In genomic region chr5:139951296-139951924, GRCh38 we compare ENCODE assay signal across 35 cellular contexts.
A peak's percentile ranks its signal among the peaks of the same experiment; 100 is the strongest.
DNase-seq lines count a peak whose midpoint lies in the region; ATAC-seq and TF ChIP-seq lines count a peak whose summit lies in the region.
"Had no signal": no experiment of that assay in that cellular context is flagged by ENCODE, and none has a peak within 500 bp of the region (broad histone marks: within the 10 kb centered on the region; RNA-seq: fewer than 3 reads in every experiment).

No MANE protein-coding gene starts in this region.

- ATAC-seq in left lobe of liver (no peak), gastrocnemius medialis (peak; percentile 84 to 88), GM19328 (IDR thresholded peaks at IDR 0.05; ENCODE audit: unreplicated experiment) (no peak)
- ATAC-seq: activated CD8-positive, alpha-beta T cell treated with anti-CD3 and anti-CD28 coated beads, Interleukin-2, amount 10 ng/mL, durations not matched to agents 7 days and 5 days; CD8-positive, alpha-beta T cell; gastroesophageal sphincter; right lobe of liver had no signal

- H3K36me3 Mint-ChIP-seq in activated CD4-positive, alpha-beta T cell treated with anti-CD3 and anti-CD28 coated beads, Interleukin-2, amount 10 ng/mL, durations not matched to agents 24 days and 14 days (ENCODE audit: low read depth), result no peaks in the 10 kb centered on the region
- H3K36me3 Mint-ChIP-seq in activated CD4-positive, alpha-beta T cell treated with anti-CD3 and anti-CD28 coated beads, Interleukin-2, amount 10 ng/mL, durations not matched to agents 7 days and 5 days (ENCODE audit: low read depth), result no peaks in the 10 kb centered on the region
- H3K36me3 Mint-ChIP-seq: activated naive CD8-positive, alpha-beta T cell; CD8-positive, alpha-beta T cell had no signal

- peak; percentile 27 for DNase-seq in activated CD4-positive, alpha-beta T cell treated with anti-CD3 and anti-CD28 coated beads, Interleukin-2, amount 10 ng/mL, durations not matched to agents 24 days and 14 days
- DNase-seq in activated CD4-positive, alpha-beta T cell treated with anti-CD3 and anti-CD28 coated beads, Interleukin-2, amount 10 ng/mL, durations not matched to agents 7 days and 5 days, result no peak
- DNase-seq in SKM-1 (lab: John Stamatoyannopoulos, UW; ENCODE audit: unreplicated experiment) (peak; percentile 25), left lobe of liver (ENCODE audit: low spot score) (peak; percentile 28), gastrocnemius medialis (peak; percentile 62 to 93), GM23248 (no peak), NCI-H82 treated with DMSO at 0.1 percent for 48 hours (lab: John Stamatoyannopoulos, UW; ENCODE audit: unreplicated experiment) (no peak)
- DNase-seq: activated CD4-positive, alpha-beta T cell treated with anti-CD3 and anti-CD28 coated beads for 1 hour; activated CD8-positive, alpha-beta T cell treated with anti-CD3 and anti-CD28 coated beads, Interleukin-2, amount 10 ng/mL, durations not matched to agents 7 days and 5 days; activated T-cell treated with anti-CD3 and anti-CD28 coated beads for 4 hours; endodermal cell; esophagus squamous epithelium; HCEC 1CT; KG1; MM.1S; NCI-H1417; NCI-H2081; NCI-H226; NCI-H748 treated with DMSO at 0.1 percent for 48 hours; right lobe of liver; stimulated activated CD4-positive, alpha-beta T cell treated with anti-CD3 and anti-CD28 coated beads, Interleukin-15, amount 100 ng/mL, for 24 hours; stimulated activated naive CD4-positive, alpha-beta T cell; T-helper 2 cell had no signal

- H3K4me3 ChIP-seq in gastrocnemius medialis (no peak overlapping the region), GM23248 (no peak overlapping the region)
- H3K4me3 ChIP-seq: cardiac muscle cell, esophagus squamous epithelium, gastroesophageal sphincter, right lobe of liver, SK-N-MC, vagina had no signal

- H4K20me1 ChIP-seq in GM23248 (ENCODE audit: insufficient read depth), result no peaks in the 10 kb centered on the region

- intact Hi-C loops in activated CD4-positive, alpha-beta T cell treated with anti-CD3 and anti-CD28 coated beads, Interleukin-2, amount 10 ng/mL, durations not matched to agents 24 days and 14 days (cut with micrococcal nuclease), result no loop called here
- intact Hi-C loops in gastrocnemius medialis (cut with DNase I; ENCODE audit: low total_unique reads), result loop anchor here (1.0 to 5.0 kb wide), 2 partner anchors 18 to 164 kb away; no protein-coding TSS in a partner anchor

- POLR2A ChIA-PET in activated CD4-positive, alpha-beta T cell treated with anti-CD3 and anti-CD28 coated beads, Interleukin-2, amount 10 ng/mL, durations not matched to agents 7 days and 5 days (lab: Charles Lee), result no interaction called here

- peaks cover 19% of the 10 kb centered on the region for H3K27me3 Mint-ChIP-seq in activated CD4-positive, alpha-beta T cell treated with anti-CD3 and anti-CD28 coated beads, Interleukin-2, amount 10 ng/mL, durations not matched to agents 24 days and 14 days
- peaks cover 25% of the 10 kb centered on the region for H3K27me3 Mint-ChIP-seq in activated CD4-positive, alpha-beta T cell treated with anti-CD3 and anti-CD28 coated beads, Interleukin-2, amount 10 ng/mL, durations not matched to agents 7 days and 5 days

- H3F3A ChIP-seq in GM23248 (ENCODE audit: insufficient read depth), result no peaks in the 10 kb centered on the region

- H3K36me3 ChIP-seq in gastrocnemius medialis (no peaks in the 10 kb centered on the region), GM23248 (ENCODE audit: low read depth) (no peaks in the 10 kb centered on the region)
- H3K36me3 ChIP-seq: cardiac muscle cell, esophagus squamous epithelium, gastroesophageal sphincter, right lobe of liver, vagina had no signal

- H3K27me3 ChIP-seq in gastrocnemius medialis (no peaks in the 10 kb centered on the region), GM23248 (replicated peaks; ENCODE audit: insufficient read depth) (peaks cover 38% of the 10 kb centered on the region)
- H3K27me3 ChIP-seq: cardiac muscle cell, esophagus squamous epithelium, gastroesophageal sphincter, right lobe of liver, vagina had no signal

- CTCF ChIA-PET in activated CD4-positive, alpha-beta T cell treated with anti-CD3 and anti-CD28 coated beads, Interleukin-2, amount 10 ng/mL, durations not matched to agents 7 days and 5 days (lab: Charles Lee), result interaction anchor here (1.0 to 1.3 kb wide), 2 partner anchors 17 to 18 kb away, joined by 3 read pairs; no protein-coding TSS in a partner anchor

- no peak overlapping the region for H3K9ac ChIP-seq in GM23248
- H3K9ac ChIP-seq: parathyroid adenoma had no signal

- H3K27ac Mint-ChIP-seq in activated CD4-positive, alpha-beta T cell treated with anti-CD3 and anti-CD28 coated beads, Interleukin-2, amount 10 ng/mL, durations not matched to agents 24 days and 14 days, result no peak overlapping the region
- H3K27ac Mint-ChIP-seq in activated CD4-positive, alpha-beta T cell treated with anti-CD3 and anti-CD28 coated beads, Interleukin-2, amount 10 ng/mL, durations not matched to agents 7 days and 5 days, result no peak overlapping the region
- H3K27ac Mint-ChIP-seq: activated CD8-positive, alpha-beta T cell treated with anti-CD3 and anti-CD28 coated beads, Interleukin-2, amount 10 ng/mL, durations not matched to agents 7 days and 5 days; activated naive CD8-positive, alpha-beta T cell; CD8-positive, alpha-beta T cell; dendritic cell treated with granulocyte-macrophage colony-stimulating factor and Interleukin-4, amounts not matched to agents 40 ng/mL and 50 ng/mL, for 4 days; endodermal cell; nephron had no signal

- H3K4me3 Mint-ChIP-seq in activated CD4-positive, alpha-beta T cell treated with anti-CD3 and anti-CD28 coated beads, Interleukin-2, amount 10 ng/mL, durations not matched to agents 24 days and 14 days, result no peak overlapping the region
- no peak overlapping the region for H3K4me3 Mint-ChIP-seq in activated CD4-positive, alpha-beta T cell treated with anti-CD3 and anti-CD28 coated beads, Interleukin-2, amount 10 ng/mL, durations not matched to agents 7 days and 5 days
- H3K4me3 Mint-ChIP-seq: activated CD8-positive, alpha-beta T cell treated with anti-CD3 and anti-CD28 coated beads, Interleukin-2, amount 10 ng/mL, durations not matched to agents 7 days and 5 days; activated naive CD8-positive, alpha-beta T cell; CD8-positive, alpha-beta T cell; dendritic cell treated with granulocyte-macrophage colony-stimulating factor and Interleukin-4, amounts not matched to agents 40 ng/mL and 50 ng/mL, for 4 days; endodermal cell; nephron had no signal

- peak overlapping the region; percentile 69 to 87 (median 80) for H3K27ac ChIP-seq in gastrocnemius medialis
- no peak overlapping the region for H3K27ac ChIP-seq in GM23248
- H3K27ac ChIP-seq: 22Rv1, cardiac muscle cell, esophagus squamous epithelium, gastroesophageal sphincter, parathyroid adenoma, right lobe of liver, RWPE1, SK-N-MC, vagina had no signal

- in situ Hi-C loops in gastrocnemius medialis (cut with MboI; ENCODE audit: low sequenced_read_pairs in 4 of 4) (loop anchor here in 1 of 4 donors (25.0 kb wide), 1 partner anchor 89 kb away; no protein-coding TSS in a partner anchor), GM23248 (cut with MboI) (no loop called here)

- H3K4me1 ChIP-seq in gastrocnemius medialis (peaks cover 57% of the 10 kb centered on the region in 2 donors), GM23248 (ENCODE audit: insufficient read depth) (no peaks in the 10 kb centered on the region)
- H3K4me1 ChIP-seq: right lobe of liver, vagina had no signal

- no peak overlapping the region for H2AFZ ChIP-seq in GM23248
- H2AFZ ChIP-seq: parathyroid adenoma had no signal

- 37 to 46% methylated on average over 6 of the region's 6 CpGs for WGBS in GM23248 (ENCODE audit: low coverage in 1 of 2, low lambda C conversion rate in 2 of 2, missing lambda C conversion rate in 2 of 2), 2 experiments

- H3K4me1 Mint-ChIP-seq in activated CD4-positive, alpha-beta T cell treated with anti-CD3 and anti-CD28 coated beads, Interleukin-2, amount 10 ng/mL, durations not matched to agents 24 days and 14 days, result no peaks in the 10 kb centered on the region
- H3K4me1 Mint-ChIP-seq in activated CD4-positive, alpha-beta T cell treated with anti-CD3 and anti-CD28 coated beads, Interleukin-2, amount 10 ng/mL, durations not matched to agents 7 days and 5 days, result no peaks in the 10 kb centered on the region

- no peaks in the 10 kb centered on the region for H3K9me3 Mint-ChIP-seq in activated CD4-positive, alpha-beta T cell treated with anti-CD3 and anti-CD28 coated beads, Interleukin-2, amount 10 ng/mL, durations not matched to agents 24 days and 14 days
- no peaks in the 10 kb centered on the region for H3K9me3 Mint-ChIP-seq in activated CD4-positive, alpha-beta T cell treated with anti-CD3 and anti-CD28 coated beads, Interleukin-2, amount 10 ng/mL, durations not matched to agents 7 days and 5 days
- H3K9me3 Mint-ChIP-seq: CD8-positive, alpha-beta T cell; dendritic cell treated with granulocyte-macrophage colony-stimulating factor and Interleukin-4, amounts not matched to agents 40 ng/mL and 50 ng/mL, for 4 days; endodermal cell; nephron had no signal

- no peaks in the 10 kb centered on the region for H3K79me2 ChIP-seq in GM23248 (ENCODE audit: insufficient read depth)

- TF ChIP-seq CTCF in gastrocnemius medialis (IDR thresholded peaks at IDR 0.05 in 4 of 5, conservative IDR thresholded peaks at IDR 0.05 in 1 of 5), result no peak

- no peaks in the 10 kb centered on the region for H3K9me3 ChIP-seq in gastrocnemius medialis
- H3K9me3 ChIP-seq in GM23248 (ENCODE audit: low read depth), result no peaks in the 10 kb centered on the region
- H3K9me3 ChIP-seq: esophagus squamous epithelium, gastroesophageal sphincter, right lobe of liver, vagina had no signal

- no peak for TF ChIP-seq POLR2A in gastrocnemius medialis (IDR thresholded peaks at IDR 0.05)

- no peaks in the 10 kb centered on the region for H3K9me2 ChIP-seq in GM23248 (ENCODE audit: insufficient read depth)

- H3K4me2 ChIP-seq in GM23248 (ENCODE audit: unreplicated experiment), result no peak overlapping the region

Comparison
In these comparisons a context has a peak if more than half of its experiments do, and no peak if none do; other contexts are left out.
1. DNase-seq: peak in activated CD4-positive, alpha-beta T cell treated with anti-CD3 and anti-CD28 coated beads, Interleukin-2, amount 10 ng/mL, durations not matched to agents 24 days and 14 days (single experiment), SKM-1 (single experiment), left lobe of liver (single experiment) and gastrocnemius medialis (2 of 2); none in activated CD4-positive, alpha-beta T cell treated with anti-CD3 and anti-CD28 coated beads, Interleukin-2, amount 10 ng/mL, durations not matched to agents 7 days and 5 days (single experiment), GM23248 (single experiment) and NCI-H82 treated with DMSO at 0.1 percent for 48 hours (single experiment).
2. ATAC-seq: peak in gastrocnemius medialis (2 of 2); none in left lobe of liver (single experiment) and GM19328 (single experiment).